In genomic region chr16:15082788-15083187, GRCh38 we compare ENCODE assay signal across 7 cellular contexts. TPM values are rescaled to one million over a fixed set of nuclear protein-coding genes. Genes with fewer than 3 reads are reported as not detected.
DNase-seq lines count a peak whose midpoint lies in the region; ATAC-seq, FAIRE-seq and TF ChIP-seq lines count a peak whose summit lies in the region.
"Not testable (repeated sequence)": the region's sequence is repeated elsewhere in the genome, so short reads cannot be mapped to it uniquely, and the experiment has no call there.

No MANE protein-coding gene starts in this region.

- not testable (repeated sequence) for TF ChIP-seq EP300 in GM12878 (IDR thresholded peaks at IDR 0.05; ENCODE audit: borderline replicate concordance in 1 of 2, control insufficient read depth in 1 of 2, low read depth in 2 of 2, low read length in 2 of 2)

- not testable (repeated sequence) for H3K36me3 Mint-ChIP-seq in T-helper 17 cell (ENCODE audit: low read depth)
- H3K36me3 Mint-ChIP-seq in activated CD4-positive, alpha-beta memory T cell treated with anti-CD3 and anti-CD28 coated beads for 36 hours: peaks cover 48% of the 10 kb centered on the region
- H3K36me3 Mint-ChIP-seq in activated T-helper 17 cell treated with anti-CD3 and anti-CD28 coated beads, Interleukin-2, amount 50 U/mL, for 72 hours (ENCODE audit: low read depth): peaks cover 97% of the 10 kb centered on the region
- H3K36me3 Mint-ChIP-seq in stimulated activated naive B cell treated with anti-CD40 and anti-IgM and Interleukin-4, amounts not matched to agents 10 μg/mL and 1 μg/mL and 100 μg/mL, for 72 hours: peaks cover 23 to 34% of the 10 kb centered on the region in 2 donors

- H3K79me2 ChIP-seq in GM12878 (ENCODE audit: control insufficient read depth, insufficient read depth, low read length): not testable (repeated sequence)

- POLR2A ChIA-PET in activated CD4-positive, alpha-beta memory T cell treated with anti-CD3 and anti-CD28 coated beads for 36 hours (lab: Charles Lee); GM12878 (lab: Charles Lee): not testable (repeated sequence)

- H3K36me3 ChIP-seq in GM12878 (ENCODE audit: control insufficient read depth in 2 of 2, insufficient read depth in 2 of 2, low read length in 1 of 2): not testable (repeated sequence)

- not testable (repeated sequence) for H3K27me3 ChIP-seq in GM12878 (replicated peaks in 1 of 2; ENCODE audit: control insufficient read depth in 2 of 2, insufficient read depth in 2 of 2, low read length in 1 of 2)

- H3K27ac Mint-ChIP-seq in T-helper 17 cell: peak overlapping the region; percentile 68
- peak overlapping the region; percentile 45 for H3K27ac Mint-ChIP-seq in activated CD4-positive, alpha-beta memory T cell treated with anti-CD3 and anti-CD28 coated beads for 36 hours
- peak overlapping the region; percentile 75 for H3K27ac Mint-ChIP-seq in activated T-helper 17 cell treated with anti-CD3 and anti-CD28 coated beads, Interleukin-2, amount 50 U/mL, for 72 hours
- H3K27ac Mint-ChIP-seq in stimulated activated naive B cell treated with anti-CD40 and anti-IgM and Interleukin-4, amounts not matched to agents 10 μg/mL and 1 μg/mL and 100 μg/mL, for 72 hours: peak overlapping the region; percentile 62

- H3K4me1 Mint-ChIP-seq in T-helper 17 cell; activated T-helper 17 cell treated with anti-CD3 and anti-CD28 coated beads, Interleukin-2, amount 50 U/mL, for 72 hours; stimulated activated naive B cell treated with anti-CD40 and anti-IgM and Interleukin-4, amounts not matched to agents 10 μg/mL and 1 μg/mL and 100 μg/mL, for 72 hours: not testable (repeated sequence)
- peaks cover 11% of the 10 kb centered on the region for H3K4me1 Mint-ChIP-seq in activated CD4-positive, alpha-beta memory T cell treated with anti-CD3 and anti-CD28 coated beads for 36 hours (ENCODE audit: low read depth)

- not testable (repeated sequence) for TF ChIP-seq RAD21 in GM12878 (IDR thresholded peaks at IDR 0.05; ENCODE audit: insufficient read depth, low read depth, low read length)

- not testable (repeated sequence) for H3K27me3 Mint-ChIP-seq in T-helper 17 cell; activated CD4-positive, alpha-beta memory T cell treated with anti-CD3 and anti-CD28 coated beads for 36 hours; activated T-helper 17 cell treated with anti-CD3 and anti-CD28 coated beads, Interleukin-2, amount 50 U/mL, for 72 hours; stimulated activated naive B cell treated with anti-CD40 and anti-IgM and Interleukin-4, amounts not matched to agents 10 μg/mL and 1 μg/mL and 100 μg/mL, for 72 hours

- H3K9ac ChIP-seq in GM12878 (ENCODE audit: control insufficient read depth, insufficient read depth, low read length): not testable (repeated sequence)

- not testable (repeated sequence) for H2AFZ ChIP-seq in GM12878 (ENCODE audit: control insufficient read depth, low read depth, low read length)

- ATAC-seq in GM18520 (IDR thresholded peaks at IDR 0.05; ENCODE audit: unreplicated experiment): peak; percentile 46
- ATAC-seq in GM21786 (IDR thresholded peaks at IDR 0.05; ENCODE audit: unreplicated experiment): peak; percentile 48
- ATAC-seq in T-helper 17 cell: not testable (repeated sequence)
- ATAC-seq in activated T-helper 17 cell treated with anti-CD3 and anti-CD28 coated beads, Interleukin-2, amount 50 U/mL, for 72 hours (replicated peaks): peak; percentile 86
- peak; percentile 80 for ATAC-seq in GM12878
- peak in 1 of 2 donors; percentile 46 for ATAC-seq in stimulated activated naive B cell treated with anti-CD40 and anti-IgM and Interleukin-4, amounts not matched to agents 10 μg/mL and 1 μg/mL and 100 μg/mL, for 72 hours (replicated peaks)

- H3K9me3 Mint-ChIP-seq in activated CD4-positive, alpha-beta memory T cell treated with anti-CD3 and anti-CD28 coated beads for 36 hours; activated T-helper 17 cell treated with anti-CD3 and anti-CD28 coated beads, Interleukin-2, amount 50 U/mL, for 72 hours; stimulated activated naive B cell treated with anti-CD40 and anti-IgM and Interleukin-4, amounts not matched to agents 10 μg/mL and 1 μg/mL and 100 μg/mL, for 72 hours: not testable (repeated sequence)

- H3K27ac ChIP-seq in GM12878 (ENCODE audit: control insufficient read depth, insufficient read depth): not testable (repeated sequence)

- FAIRE-seq in GM12878 (lab: Jason Lieb, UNC): not testable (repeated sequence)

- not testable (repeated sequence) for TF ChIP-seq CTCF in GM12878 (IDR thresholded peaks at IDR 0.05 in 2 of 3, conservative IDR thresholded peaks at IDR 0.05 in 1 of 3; ENCODE audit: control insufficient read depth in 2 of 3, extremely low read depth in 1 of 3, insufficient read depth in 1 of 3, low read depth in 3 of 3, low read length in 3 of 3)

- not testable (repeated sequence) for H3K4me1 ChIP-seq in GM12878 (ENCODE audit: control insufficient read depth, insufficient read depth, low read length)

- not testable (repeated sequence) for TF ChIP-seq POLR2A in GM12878 (IDR thresholded peaks at IDR 0.05; ENCODE audit: low read depth, low read length)

- RAD21 ChIA-PET in GM12878 (lab: Charles Lee; ENCODE audit: unreplicated experiment): not testable (repeated sequence)

- H3K9me3 ChIP-seq in T-helper 17 cell (ENCODE audit: control insufficient read depth, low read length, poor library complexity, severe bottlenecking); GM12878 (replicated peaks; ENCODE audit: control insufficient read depth, insufficient read depth, low read length): not testable (repeated sequence)

- H3K4me3 Mint-ChIP-seq in T-helper 17 cell; activated CD4-positive, alpha-beta memory T cell treated with anti-CD3 and anti-CD28 coated beads for 36 hours; stimulated activated naive B cell treated with anti-CD40 and anti-IgM and Interleukin-4, amounts not matched to agents 10 μg/mL and 1 μg/mL and 100 μg/mL, for 72 hours: not testable (repeated sequence)
- peak overlapping the region; percentile 19 for H3K4me3 Mint-ChIP-seq in activated T-helper 17 cell treated with anti-CD3 and anti-CD28 coated beads, Interleukin-2, amount 50 U/mL, for 72 hours

- BruUV-seq in GM12878 (replicated peaks; lab: Mats Ljungman, UMichigan): not testable (repeated sequence)

- SMC1A ChIA-PET in GM12878 (lab: Charles Lee; ENCODE audit: uncharacterized antibody, unreplicated experiment): not testable (repeated sequence)

- not testable (repeated sequence) for H4K20me1 ChIP-seq in GM12878 (ENCODE audit: control insufficient read depth, insufficient read depth)

- in situ Hi-C loops in GM12878 (cut with MboI): loop anchor here (25.0 kb wide), 1 partner anchor 445 kb away; the partner anchor contains the start of genes BFAR and PARN

- not testable (repeated sequence) for DNase-seq in T-helper 17 cell; activated CD4-positive, alpha-beta memory T cell treated with anti-CD3 and anti-CD28 coated beads for 36 hours; GM12878 (ENCODE audit: low read depth, low spot score); stimulated activated naive B cell treated with anti-CD40 and anti-IgM and Interleukin-4, amounts not matched to agents 10 μg/mL and 1 μg/mL and 100 μg/mL, for 72 hours

- CTCF ChIA-PET in activated CD4-positive, alpha-beta memory T cell treated with anti-CD3 and anti-CD28 coated beads for 36 hours (lab: Charles Lee); GM12878 (lab: Yijun Ruan, JAX): not testable (repeated sequence)

- not testable (repeated sequence) for H3K4me2 ChIP-seq in GM12878 (ENCODE audit: control insufficient read depth, insufficient read depth)

- WGBS in GM12878 (ENCODE audit: insufficient coverage, insufficient replicate concordance, low lambda C conversion rate, missing lambda C conversion rate): 5% methylated on average over 3 of the region's 3 CpGs

- H3K4me3 ChIP-seq in GM12878: not testable (repeated sequence)

- intact Hi-C loops in activated CD4-positive, alpha-beta memory T cell treated with anti-CD3 and anti-CD28 coated beads for 36 hours (cut with micrococcal nuclease); GM12878 (cut with micrococcal nuclease; ENCODE audit: unreplicated experiment): not testable (repeated sequence)

RNA-seq across cellular contexts. Expression of gene RRN3, which starts 11.3 kb away (rescaled TPM):
- total RNA-seq in T-helper 17 cell (10 to 100 TPM; 32.9 to 37.2 TPM), GM12878 (2014; rRNA removed) (31.9 and 39.0 TPM in 2 replicates), GM12878 (2014; rRNA removed; fragmentation: Illumina TruSeq; extraction: Trizol) (36.8 and 37.1 TPM in 2 replicates), GM12878 (2021) (27.5 and 29.4 TPM in 2 replicates)
- 10 to 100 TPM; 32.6 to 32.9 TPM for total RNA-seq in activated CD4-positive, alpha-beta memory T cell treated with anti-CD3 and anti-CD28 coated beads for 36 hours
- 10 to 100 TPM; 33.8 to 45.7 TPM for total RNA-seq in activated T-helper 17 cell treated with anti-CD3 and anti-CD28 coated beads, Interleukin-2, amount 50 U/mL, for 72 hours
- total RNA-seq in GM12878 (2013; cell fraction: nucleolus; rRNA removed): 51.7 and 57.2 TPM in 2 replicates
- polyA plus RNA-seq in GM12878 (2011; ENCODE audit: low read depth): 20.0 TPM
- polyA plus RNA-seq in GM12878 (2011; rRNA removed) (55.5 and 78.5 TPM in 2 replicates), GM12878 (2014; fragmentation: Illumina TruSeq; extraction: Trizol) (34.5 and 39.9 TPM in 2 replicates), GM12878 (2014; fragmentation: Nextera tagmentation; extraction: Ambion mirVana) (10 to 100 TPM; 21.9 to 24.3 TPM), GM12878 (2014; rRNA removed) (28.0 and 30.9 TPM in 2 replicates), GM12878 (2016; fragmentation: Nextera tagmentation; extraction: Ambion mirVana) (10 to 100 TPM; 39.2 to 41.3 TPM)
- 24.6 and 27.4 TPM in 2 replicates for polyA plus RNA-seq in GM12878 (2011; cell fraction: cytosol; rRNA removed)
- 22.2 and 27.3 TPM in 2 replicates for polyA plus RNA-seq in GM12878 (2011; cell fraction: nucleus; rRNA removed)
- 19.2 and 21.0 TPM in 2 replicates for polyA plus RNA-seq in GM12878 (2012)
- polyA minus RNA-seq in GM12878 (2011; rRNA and poly(A)+ RNA removed): 45.0 and 63.0 TPM in 2 replicates
- 13.9 and 20.7 TPM in 2 replicates for polyA minus RNA-seq in GM12878 (2011; cell fraction: cytosol; rRNA and poly(A)+ RNA removed)
- 8.1 and 10.9 TPM in 2 replicates for polyA minus RNA-seq in GM12878 (2011; cell fraction: nucleus; rRNA and poly(A)+ RNA removed)

RNA-seq across cellular contexts. Expression of gene NTAN1, which starts 26.9 kb away (rescaled TPM):
- 10 to 100 TPM; 26.5 to 34.4 TPM for total RNA-seq in T-helper 17 cell
- total RNA-seq in activated CD4-positive, alpha-beta memory T cell treated with anti-CD3 and anti-CD28 coated beads for 36 hours: 10 to 100 TPM; 50.3 to 50.4 TPM
- total RNA-seq in activated T-helper 17 cell treated with anti-CD3 and anti-CD28 coated beads, Interleukin-2, amount 50 U/mL, for 72 hours: 10 to 100 TPM; 60.0 to 60.3 TPM
- 15.5 and 19.0 TPM in 2 replicates for total RNA-seq in GM12878 (2013; cell fraction: nucleolus; rRNA removed)
- total RNA-seq in GM12878 (2014; rRNA removed): 29.8 and 35.4 TPM in 2 replicates
- 39.2 and 42.5 TPM in 2 replicates for total RNA-seq in GM12878 (2014; rRNA removed; fragmentation: Illumina TruSeq; extraction: Trizol)
- total RNA-seq in GM12878 (2021): 28.6 and 30.3 TPM in 2 replicates
- 37.7 TPM for polyA plus RNA-seq in GM12878 (2011; ENCODE audit: low read depth)
- 86.8 and 115 TPM in 2 replicates for polyA plus RNA-seq in GM12878 (2011; rRNA removed)
- polyA plus RNA-seq in GM12878 (2011; cell fraction: cytosol; rRNA removed): 56.8 and 58.3 TPM in 2 replicates
- polyA plus RNA-seq in GM12878 (2011; cell fraction: nucleus; rRNA removed): 32.9 and 46.7 TPM in 2 replicates
- polyA plus RNA-seq in GM12878 (2012): 32.4 and 43.3 TPM in 2 replicates
- 51.5 and 69.9 TPM in 2 replicates for polyA plus RNA-seq in GM12878 (2014; fragmentation: Illumina TruSeq; extraction: Trizol)
- 10 to 100 TPM; 12.7 to 17.7 TPM for polyA plus RNA-seq in GM12878 (2014; fragmentation: Nextera tagmentation; extraction: Ambion mirVana)
- 43.7 and 50.0 TPM in 2 replicates for polyA plus RNA-seq in GM12878 (2014; rRNA removed)
- polyA plus RNA-seq in GM12878 (2016; fragmentation: Nextera tagmentation; extraction: Ambion mirVana): 10 to 100 TPM; 50.6 to 55.8 TPM
- polyA minus RNA-seq in GM12878 (2011; rRNA and poly(A)+ RNA removed): 57.1 and 65.8 TPM in 2 replicates
- polyA minus RNA-seq in GM12878 (2011; cell fraction: cytosol; rRNA and poly(A)+ RNA removed): 18.3 and 32.1 TPM in 2 replicates
- polyA minus RNA-seq in GM12878 (2011; cell fraction: nucleus; rRNA and poly(A)+ RNA removed): 10.5 and 22.0 TPM in 2 replicates
